10 cellular contexts compared by ENCODE assay signal in the genomic region with DNA sequence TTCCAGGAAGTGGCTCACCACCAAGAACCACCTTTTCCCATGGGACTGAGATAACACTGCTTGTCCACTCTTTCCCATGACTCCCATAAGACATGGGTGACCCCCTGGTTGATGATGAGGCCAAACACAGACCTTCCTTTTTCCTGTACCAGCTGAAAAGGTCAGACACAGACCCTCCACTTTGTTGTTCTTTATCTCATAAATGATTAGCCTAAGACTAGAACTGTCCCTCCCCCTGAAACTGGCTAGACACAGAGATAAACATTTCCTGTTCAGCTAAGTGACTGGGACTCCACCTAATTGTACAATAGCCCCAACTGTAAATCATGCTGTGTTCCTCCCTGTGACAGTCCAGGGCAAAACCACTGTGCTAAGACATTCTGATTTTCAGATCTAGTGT. TPM values are rescaled to one million over a fixed set of nuclear protein-coding genes. Genes with fewer than 3 reads are reported as not detected.
DNase-seq lines count a peak whose midpoint lies in the region; ATAC-seq and TF ChIP-seq lines count a peak whose summit lies in the region.
"Had no signal": no experiment of that assay in that cellular context is flagged by ENCODE, and none has a peak within 500 bp of the region (broad histone marks: within the 10 kb centered on the region; RNA-seq: fewer than 3 reads in every experiment).

No MANE protein-coding gene starts in this region.

- H3K4me1 ChIP-seq in MM.1S (ENCODE audit: low read length) (peaks cover 33% of the 10 kb centered on the region), smooth muscle cell (ENCODE audit: low read depth) (peaks cover 19% of the 10 kb centered on the region)
- H3K4me1 ChIP-seq: uterus had no signal

- no peaks in the 10 kb centered on the region for H3K36me3 ChIP-seq in MM.1S (replicated peaks; ENCODE audit: insufficient read depth, low read length)
- no peaks in the 10 kb centered on the region for H3K36me3 ChIP-seq in smooth muscle cell (ENCODE audit: low read depth)
- H3K36me3 ChIP-seq: uterus had no signal

- H3K9ac ChIP-seq in MM.1S (ENCODE audit: low read length) (peak overlapping the region; percentile 8; the same call in 1 of the 2 replicates), smooth muscle cell (ENCODE audit: low read depth) (no peak overlapping the region)

- no peaks in the 10 kb centered on the region for H3K9me3 ChIP-seq in MM.1S (replicated peaks; ENCODE audit: insufficient read depth, low read length)
- H3K9me3 ChIP-seq in smooth muscle cell (replicated peaks; ENCODE audit: low read depth), result no peaks in the 10 kb centered on the region
- H3K9me3 ChIP-seq: uterus had no signal

- H3K4me3 ChIP-seq in MM.1S (ENCODE audit: low read length), result peak overlapping the region; percentile 30; the same call in 1 of the 2 replicates
- H3K4me3 ChIP-seq in smooth muscle cell, result no peak overlapping the region
- H3K4me3 ChIP-seq: uterus had no signal

- DNase-seq in MM.1S (peak; percentile 89), smooth muscle cell (lab: John Stamatoyannopoulos, UW; ENCODE audit: unreplicated experiment) (no peak), NCI-H526 (lab: John Stamatoyannopoulos, UW) (no peak), NCI-H2196 (lab: John Stamatoyannopoulos, UW; ENCODE audit: unreplicated experiment) (no peak), NCI-H146 (lab: John Stamatoyannopoulos, UW) (no peak)
- DNase-seq: activated CD4-positive, CD25-positive, alpha-beta regulatory T cell; IMR-90; uterus had no signal

- TF ChIP-seq CTCF in MM.1S (IDR thresholded peaks at IDR 0.05; ENCODE audit: low read length) (no peak), smooth muscle cell (IDR thresholded peaks at IDR 0.05; ENCODE audit: borderline replicate concordance, insufficient read depth, poor library complexity, severe bottlenecking) (no peak)

- H4K20me1 ChIP-seq in MM.1S (ENCODE audit: insufficient read depth, low read length), result no peaks in the 10 kb centered on the region
- H4K20me1 ChIP-seq in smooth muscle cell (ENCODE audit: low read depth), result no peaks in the 10 kb centered on the region

- H3K4me2 ChIP-seq in MM.1S (ENCODE audit: low read depth, low read length) (peak overlapping the region; percentile 74), smooth muscle cell (peak overlapping the region; percentile 45)

- H3K27ac ChIP-seq in MM.1S (ENCODE audit: low read length) (peak overlapping the region; percentile 71), smooth muscle cell (ENCODE audit: low read depth) (peak overlapping the region; percentile 81)
- H3K27ac ChIP-seq: uterus had no signal

- H2AFZ ChIP-seq in MM.1S (ENCODE audit: low read length), result peak overlapping the region; percentile 41
- no peak overlapping the region for H2AFZ ChIP-seq in smooth muscle cell (ENCODE audit: low read depth)

- H3F3A ChIP-seq in MM.1S (ENCODE audit: insufficient read depth, low read length), result peaks cover 17% of the 10 kb centered on the region
- H3F3A ChIP-seq in smooth muscle cell (ENCODE audit: low read depth), result no peaks in the 10 kb centered on the region

- peak; percentile 69 for ATAC-seq in GM19328 (IDR thresholded peaks at IDR 0.05; ENCODE audit: unreplicated experiment)
- ATAC-seq in HG02798 (IDR thresholded peaks at IDR 0.05; ENCODE audit: poor library complexity, unreplicated experiment), result peak; percentile 78

- H3K9me2 ChIP-seq in MM.1S (replicated peaks; ENCODE audit: insufficient read depth, low read length), result no peaks in the 10 kb centered on the region

- H3K27me3 ChIP-seq in MM.1S (replicated peaks; ENCODE audit: insufficient read depth, low read length) (no peaks in the 10 kb centered on the region), smooth muscle cell (ENCODE audit: low read depth) (no peaks in the 10 kb centered on the region)
- H3K27me3 ChIP-seq: uterus had no signal

- H3K79me2 ChIP-seq in MM.1S (ENCODE audit: low read length) (no peaks in the 10 kb centered on the region), smooth muscle cell (ENCODE audit: low read depth) (no peaks in the 10 kb centered on the region)

RNA-seq across cellular contexts. Expression of gene NRG3, which starts 8.2 kb away (rescaled TPM):
- total RNA-seq in smooth muscle cell, result 2.4 and 4.0 TPM in 2 replicates
- 4.3 and 4.8 TPM in 2 replicates for polyA plus RNA-seq in smooth muscle cell
- total RNA-seq: IMR-90 had no signal
- polyA plus RNA-seq: IMR-90 had no signal
